In genomic region chr1:114024049-114024448, GRCh38 we compare ENCODE assay signal across 16 cellular contexts. TPM values are rescaled to one million over a fixed set of nuclear protein-coding genes. Genes with fewer than 3 reads are reported as not detected.
DNase-seq lines count a peak whose midpoint lies in the region; ATAC-seq and TF ChIP-seq lines count a peak whose summit lies in the region.
"Had no signal": no experiment of that assay in that cellular context is flagged by ENCODE, and none has a peak within 500 bp of the region (broad histone marks: within the 10 kb centered on the region; RNA-seq: fewer than 3 reads in every experiment).

No MANE protein-coding gene starts in this region.

- intact Hi-C loops in ovary (cut with DNase I) (no loop called here), colonic mucosa (cut with DNase I) (no loop called here)

- peaks cover 0 to 2% of the 10 kb centered on the region in 2 donors for H3K36me3 Mint-ChIP-seq in activated T-cell treated with anti-CD3 and anti-CD28 coated beads, Interleukin-2, amount 50 U/mL, for 72 hours (ENCODE audit: insufficient read depth in 2 of 2)
- H3K36me3 Mint-ChIP-seq: activated CD8-positive, alpha-beta memory T cell treated with anti-CD3 and anti-CD28 coated beads, Interleukin-2, amount 10 ng/mL, durations not matched to agents 7 days and 5 days had no signal

- no peaks in the 10 kb centered on the region for H3K27me3 ChIP-seq in HUES48 (ENCODE audit: control insufficient read depth, insufficient read depth, low read length)
- no peaks in the 10 kb centered on the region for H3K27me3 ChIP-seq in WERI-Rb-1 (ENCODE audit: insufficient read depth, low read depth, severe bottlenecking)
- H3K27me3 ChIP-seq in ovary = no peaks in the 10 kb centered on the region
- no peaks in the 10 kb centered on the region for H3K27me3 ChIP-seq in colonic mucosa
- H3K27me3 ChIP-seq: BE2C, thyroid gland had no signal

- ATAC-seq in activated T-cell treated with anti-CD3 and anti-CD28 coated beads, Interleukin-2, amount 50 U/mL, for 72 hours (replicated peaks in 1 of 2) = no peak
- ATAC-seq: activated CD8-positive, alpha-beta memory T cell treated with anti-CD3 and anti-CD28 coated beads, Interleukin-2, amount 10 ng/mL, durations not matched to agents 7 days and 5 days had no signal

- no peak overlapping the region for H3K4me3 Mint-ChIP-seq in activated T-cell treated with anti-CD3 and anti-CD28 coated beads, Interleukin-2, amount 50 U/mL, for 72 hours
- H3K4me3 Mint-ChIP-seq: activated CD8-positive, alpha-beta memory T cell treated with anti-CD3 and anti-CD28 coated beads, Interleukin-2, amount 10 ng/mL, durations not matched to agents 7 days and 5 days; HFFc6 had no signal

- H3K27ac Mint-ChIP-seq in activated T-cell treated with anti-CD3 and anti-CD28 coated beads, Interleukin-2, amount 50 U/mL, for 72 hours = no peak overlapping the region
- H3K27ac Mint-ChIP-seq: activated CD8-positive, alpha-beta memory T cell treated with anti-CD3 and anti-CD28 coated beads, Interleukin-2, amount 10 ng/mL, durations not matched to agents 7 days and 5 days; HFFc6 had no signal

- no peak for TF ChIP-seq POLR2A in ovary (IDR thresholded peaks at IDR 0.05)

- peaks cover 0 to 7% of the 10 kb centered on the region in 2 donors for H3K9me3 Mint-ChIP-seq in activated T-cell treated with anti-CD3 and anti-CD28 coated beads, Interleukin-2, amount 50 U/mL, for 72 hours
- H3K9me3 Mint-ChIP-seq: HFFc6 had no signal

- no peaks in the 10 kb centered on the region for H3K36me3 ChIP-seq in HUES48 (ENCODE audit: control insufficient read depth, insufficient read depth, low read length)
- no peaks in the 10 kb centered on the region for H3K36me3 ChIP-seq in WERI-Rb-1
- H3K36me3 ChIP-seq in ovary = no peaks in the 10 kb centered on the region
- no peaks in the 10 kb centered on the region for H3K36me3 ChIP-seq in colonic mucosa
- H3K36me3 ChIP-seq: BE2C, thyroid gland had no signal

- peak; percentile 67 for DNase-seq in WERI-Rb-1
- peak; percentile 31 for DNase-seq in fibroblast of villous mesenchyme (ENCODE audit: low read depth)
- DNase-seq in ovary = peak in 3 of 5 donors; percentile 13 to 39 (median 21)
- DNase-seq in mesenteric fat pad (ENCODE audit: low spot score) = no peak
- no peak for DNase-seq in RKO (ENCODE audit: low spot score)
- DNase-seq in activated T-cell treated with anti-CD3 and anti-CD28 coated beads, Interleukin-2, amount 50 U/mL, for 72 hours = no peak
- DNase-seq in colonic mucosa = no peak
- DNase-seq: activated CD8-positive, alpha-beta memory T cell treated with anti-CD3 and anti-CD28 coated beads, Interleukin-2, amount 10 ng/mL, durations not matched to agents 7 days and 5 days; activated naive CD4-positive, alpha-beta T cell; DMS53; HFFc6; PC-9; SW 1271; thyroid gland had no signal

- H3K27me3 Mint-ChIP-seq in activated T-cell treated with anti-CD3 and anti-CD28 coated beads, Interleukin-2, amount 50 U/mL, for 72 hours (ENCODE audit: low read depth) = no peaks in the 10 kb centered on the region
- H3K27me3 Mint-ChIP-seq: activated CD8-positive, alpha-beta memory T cell treated with anti-CD3 and anti-CD28 coated beads, Interleukin-2, amount 10 ng/mL, durations not matched to agents 7 days and 5 days had no signal

- H3K9ac ChIP-seq in HUES48 (ENCODE audit: low read depth, low read length) (no peak overlapping the region), colonic mucosa (ENCODE audit: low read depth in 2 of 2, low read length in 2 of 2) (no peak overlapping the region)

- H3K27ac ChIP-seq in HUES48 (ENCODE audit: low read depth, low read length) (peak overlapping the region; percentile 56), WERI-Rb-1 (peak overlapping the region; percentile 87), ovary (no peak overlapping the region), colonic mucosa (no peak overlapping the region)
- H3K27ac ChIP-seq: PC-9, thyroid gland had no signal

- no peak for TF ChIP-seq CTCF in WERI-Rb-1 (IDR thresholded peaks at IDR 0.05; ENCODE audit: low read depth, low read length)
- no peak for TF ChIP-seq CTCF in fibroblast of villous mesenchyme (IDR thresholded peaks at IDR 0.05; ENCODE audit: insufficient read depth, low read depth, low read length)
- no peak for TF ChIP-seq CTCF in ovary (IDR thresholded peaks at IDR 0.05)
- no peak for TF ChIP-seq CTCF in colonic mucosa (IDR thresholded peaks at IDR 0.05)

- H3K4me1 ChIP-seq in HUES48 (ENCODE audit: control insufficient read depth, insufficient read depth, low read length) = peaks cover 20% of the 10 kb centered on the region
- H3K4me1 ChIP-seq in ovary (ENCODE audit: insufficient read depth) = peaks cover 3% of the 10 kb centered on the region
- H3K4me1 ChIP-seq in colonic mucosa = no peaks in the 10 kb centered on the region
- H3K4me1 ChIP-seq: thyroid gland had no signal

- H3K4me3 ChIP-seq in HUES48 (ENCODE audit: low read depth, low read length) (no peak overlapping the region), WERI-Rb-1 (ENCODE audit: low read depth, low read length) (no peak overlapping the region; the same call in 1 of the 2 replicates), fibroblast of villous mesenchyme (ENCODE audit: low read depth, low read length) (no peak overlapping the region), ovary (no peak overlapping the region), colonic mucosa (no peak overlapping the region)
- H3K4me3 ChIP-seq: PC-9, thyroid gland had no signal

- no peak for TF ChIP-seq EP300 in ovary (IDR thresholded peaks at IDR 0.05)

- H3K9me3 ChIP-seq in HUES48 (ENCODE audit: control insufficient read depth, insufficient read depth, low read length) = peaks cover 9% of the 10 kb centered on the region; the same call in 1 of the 2 replicates
- no peaks in the 10 kb centered on the region for H3K9me3 ChIP-seq in WERI-Rb-1 (ENCODE audit: severe bottlenecking)
- no peaks in the 10 kb centered on the region for H3K9me3 ChIP-seq in ovary
- no peaks in the 10 kb centered on the region for H3K9me3 ChIP-seq in colonic mucosa
- H3K9me3 ChIP-seq: BE2C, thyroid gland had no signal

- no peaks in the 10 kb centered on the region for H3K4me1 Mint-ChIP-seq in activated T-cell treated with anti-CD3 and anti-CD28 coated beads, Interleukin-2, amount 50 U/mL, for 72 hours (ENCODE audit: low read depth)
- H3K4me1 Mint-ChIP-seq: activated CD8-positive, alpha-beta memory T cell treated with anti-CD3 and anti-CD28 coated beads, Interleukin-2, amount 10 ng/mL, durations not matched to agents 7 days and 5 days had no signal

- WGBS in ovary, 3 donors = 22 to 31% (median 23%) methylated on average over 6 of the region's 6 CpGs

RNA-seq across cellular contexts. Expression of gene OLFML3, which starts 44.8 kb away (rescaled TPM):
- 107 and 134 TPM in 2 replicates for total RNA-seq in fibroblast of villous mesenchyme
- total RNA-seq in ovary = 100 to 1,000 TPM in 5 of 7 donors, 10 to 100 TPM in 2; 69.7 to 157 (median 119) TPM
- 100 to 1,000 TPM; 139 to 240 TPM for polyA plus RNA-seq in ovary
- 44.3 TPM for total RNA-seq in mesenteric fat pad
- total RNA-seq in activated T-cell treated with anti-CD3 and anti-CD28 coated beads, Interleukin-2, amount 50 U/mL, for 72 hours = 1 to 10 TPM in 1 of 2 donors, under 1 TPM in 1; 0.90 to 1.0 TPM
- 10 to 100 TPM in 1 of 2 donors, 1 to 10 TPM in 1; 6.1 to 17.4 TPM for total RNA-seq in colonic mucosa

Comparison
In these comparisons a context has a peak if more than half of its experiments do, and no peak if none do; other contexts are left out.
1. H3K27ac ChIP-seq: peak in HUES48 (single experiment) and WERI-Rb-1 (single experiment); none in ovary (0 of 2) and colonic mucosa (single experiment).
2. DNase-seq: peak in WERI-Rb-1 (single experiment), fibroblast of villous mesenchyme (single experiment) and ovary (3 of 5); none in mesenteric fat pad (single experiment), RKO (single experiment), activated T-cell treated with anti-CD3 and anti-CD28 coated beads, Interleukin-2, amount 50 U/mL, for 72 hours (0 of 2) and colonic mucosa (single experiment).